ENCODE assay signal across 10 cellular contexts in the genomic region with DNA sequence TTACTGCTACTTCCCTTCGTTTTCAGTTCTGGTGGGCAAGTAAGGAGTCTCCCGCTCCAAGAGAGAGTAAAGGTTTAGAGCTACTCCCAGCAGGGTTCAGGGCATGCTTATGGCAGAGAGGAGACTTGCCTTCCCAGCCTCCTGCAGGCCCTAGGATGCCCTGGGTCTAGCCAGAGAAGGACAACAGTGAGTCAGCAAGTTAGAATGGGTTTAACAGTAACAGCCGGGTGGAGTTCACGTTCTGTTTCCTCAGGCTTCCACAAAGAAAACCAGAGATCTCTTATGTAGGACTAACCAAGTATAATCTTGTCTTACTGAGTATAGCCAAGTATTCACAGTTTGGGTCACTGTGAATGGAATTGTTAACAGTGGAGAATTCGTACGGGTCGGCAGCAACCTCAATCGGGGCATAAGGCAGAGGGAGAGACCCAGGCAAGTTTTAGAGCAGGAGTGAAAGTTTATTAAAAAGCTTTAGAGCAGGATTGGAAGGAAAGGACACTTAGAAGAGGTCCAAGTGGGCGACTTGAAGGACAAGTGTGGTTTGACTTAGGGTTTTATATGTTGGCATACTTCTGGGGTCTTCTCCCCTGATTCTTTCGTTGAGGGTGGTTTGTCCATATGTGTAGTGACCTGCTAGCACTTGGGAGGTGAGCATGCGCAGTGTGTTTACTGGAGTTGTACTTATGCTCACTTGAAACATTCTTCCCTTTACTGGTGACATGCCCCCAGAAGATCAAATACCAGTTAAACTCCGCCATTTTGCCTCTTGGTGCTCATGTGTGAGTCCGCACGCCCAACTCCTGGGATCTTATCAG. TPM values are rescaled to one million over a fixed set of nuclear protein-coding genes. Genes with fewer than 3 reads are reported as not detected.
DNase-seq lines count a peak whose midpoint lies in the region; ATAC-seq, FAIRE-seq and TF ChIP-seq lines count a peak whose summit lies in the region.
"Had no signal": no experiment of that assay in that cellular context is flagged by ENCODE, and none has a peak within 500 bp of the region (broad histone marks: within the 10 kb centered on the region; RNA-seq: fewer than 3 reads in every experiment).

No MANE protein-coding gene starts in this region.

- H3K4me1 Mint-ChIP-seq in chondrocyte (ENCODE audit: low read depth), result peaks cover 43% of the 10 kb centered on the region
- no peaks in the 10 kb centered on the region for H3K4me1 Mint-ChIP-seq in activated CD4-positive, alpha-beta T cell treated with anti-CD3 and anti-CD28 coated beads, Interleukin-2, amount 10 ng/mL, durations not matched to agents 24 days and 14 days
- no peaks in the 10 kb centered on the region for H3K4me1 Mint-ChIP-seq in natural killer cell

- no peaks in the 10 kb centered on the region for H4K20me1 ChIP-seq in keratinocyte (ENCODE audit: control insufficient read depth, extremely low read depth, insufficient read depth, low read length)

- peak overlapping the region; percentile 90 for H3K27ac Mint-ChIP-seq in chondrocyte (ENCODE audit: unreplicated experiment)
- no peak overlapping the region for H3K27ac Mint-ChIP-seq in activated CD4-positive, alpha-beta T cell treated with anti-CD3 and anti-CD28 coated beads, Interleukin-2, amount 10 ng/mL, durations not matched to agents 24 days and 14 days
- H3K27ac Mint-ChIP-seq in natural killer cell, result no peak overlapping the region

- H3K4me2 ChIP-seq in A549 (peak overlapping the region; percentile 49), keratinocyte (ENCODE audit: control insufficient read depth, extremely low read depth, insufficient read depth, low read depth, low read length) (peak overlapping the region; percentile 44)

- H3K9me3 Mint-ChIP-seq in chondrocyte (ENCODE audit: low read depth), result no peaks in the 10 kb centered on the region
- no peaks in the 10 kb centered on the region for H3K9me3 Mint-ChIP-seq in activated CD4-positive, alpha-beta T cell treated with anti-CD3 and anti-CD28 coated beads, Interleukin-2, amount 10 ng/mL, durations not matched to agents 24 days and 14 days
- H3K9me3 Mint-ChIP-seq in natural killer cell, result no peaks in the 10 kb centered on the region

- H3K9me3 ChIP-seq in A549 (no peaks in the 10 kb centered on the region), MG63 (no peaks in the 10 kb centered on the region; the same call in 1 of the 2 replicates), keratinocyte (ENCODE audit: control insufficient read depth, low read depth, low read length) (no peaks in the 10 kb centered on the region)

- H3K27me3 Mint-ChIP-seq in chondrocyte (ENCODE audit: low read depth), result no peaks in the 10 kb centered on the region
- peaks cover 25% of the 10 kb centered on the region for H3K27me3 Mint-ChIP-seq in activated CD4-positive, alpha-beta T cell treated with anti-CD3 and anti-CD28 coated beads, Interleukin-2, amount 10 ng/mL, durations not matched to agents 24 days and 14 days
- H3K27me3 Mint-ChIP-seq in natural killer cell (ENCODE audit: low read depth in 2 of 2), result peaks cover 25 to 41% of the 10 kb centered on the region in 2 donors

- peak; percentile 57 to 80; a peak in 3 of 6 replicates for ATAC-seq in A549
- ATAC-seq in HG03378 (IDR thresholded peaks at IDR 0.05; ENCODE audit: unreplicated experiment), result no peak
- no peak for ATAC-seq in natural killer cell

- H3K4me1 ChIP-seq in A549, result peaks cover 39% of the 10 kb centered on the region
- H3K4me1 ChIP-seq in keratinocyte (ENCODE audit: control insufficient read depth, extremely low read depth, insufficient read depth, low read length), result peaks cover 17% of the 10 kb centered on the region

- H3K36me3 Mint-ChIP-seq in chondrocyte (ENCODE audit: low read depth) (no peaks in the 10 kb centered on the region), natural killer cell (no peaks in the 10 kb centered on the region)
- H3K36me3 Mint-ChIP-seq in activated CD4-positive, alpha-beta T cell treated with anti-CD3 and anti-CD28 coated beads, Interleukin-2, amount 10 ng/mL, durations not matched to agents 24 days and 14 days (ENCODE audit: low read depth), result no peaks in the 10 kb centered on the region

- H2AFZ ChIP-seq in keratinocyte (ENCODE audit: control insufficient read depth, low read length), result peak overlapping the region; percentile 79

- peak; percentile 32 to 58 for DNase-seq in A549 (ENCODE audit: low read depth in 1 of 2, low spot score in 1 of 2)
- peak; percentile 46 for DNase-seq in MG63
- DNase-seq in chondrocyte (ENCODE audit: low spot score), result no peak
- no peak for DNase-seq in keratinocyte (ENCODE audit: low read depth, low spot score)
- no peak for DNase-seq in stimulated activated CD4-positive, alpha-beta T cell treated with anti-CD3 and anti-CD28 coated beads, Interleukin-2, amount 100 ng/mL, for 48 hours
- DNase-seq in activated CD4-positive, alpha-beta T cell treated with anti-CD3 and anti-CD28 coated beads, Interleukin-2, amount 10 ng/mL, durations not matched to agents 24 days and 14 days, result no peak
- DNase-seq in natural killer cell, result no peak
- DNase-seq: NCI-H1417 treated with DMSO at 0.1 percent for 48 hours had no signal

- H3K27ac ChIP-seq in A549 (peak overlapping the region; percentile 78), keratinocyte (ENCODE audit: control insufficient read depth, insufficient read depth, low read length) (peak overlapping the region; percentile 30)

- TF ChIP-seq CTCF in A549 (IDR thresholded peaks at IDR 0.05), result no peak
- no peak for TF ChIP-seq CTCF in chondrocyte (IDR thresholded peaks at IDR 0.05)
- no peak for TF ChIP-seq CTCF in keratinocyte (optimal IDR thresholded peaks at IDR 0.05 in 1 of 3, IDR thresholded peaks at IDR 0.05 in 1 of 3, conservative IDR thresholded peaks at IDR 0.05 in 1 of 3; ENCODE audit: extremely low read depth in 1 of 3, insufficient read depth in 2 of 3, low read length in 3 of 3)
- no peak for TF ChIP-seq CTCF in natural killer cell (IDR thresholded peaks at IDR 0.05)

- no peak for TF ChIP-seq RAD21 in A549 (conservative IDR thresholded peaks at IDR 0.05 in 1 of 2, IDR thresholded peaks at IDR 0.05 in 1 of 2)

- TF ChIP-seq POLR2A in A549 (IDR thresholded peaks at IDR 0.05; ENCODE audit: low read length), result no peak

- CTCF ChIA-PET in A549 (lab: Yijun Ruan, JAX), result interaction anchor here (0.7 to 1.3 kb wide), 2 partner anchors 17 to 300 kb away, joined by 3 to 4 read pairs; no protein-coding TSS in a partner anchor

- no peaks in the 10 kb centered on the region for H3K27me3 ChIP-seq in MG63
- no peaks in the 10 kb centered on the region for H3K27me3 ChIP-seq in keratinocyte (ENCODE audit: control insufficient read depth, extremely low read depth, insufficient read depth, low read length)

- dilution Hi-C loops in keratinocyte (cut with MboI; ENCODE audit: extremely low pct_ligation_motif_present, low sequenced_read_pairs), result no loop called here

- H3K79me2 ChIP-seq in keratinocyte (ENCODE audit: control insufficient read depth, insufficient read depth, low read length), result no peaks in the 10 kb centered on the region

- no peak overlapping the region for H3K9ac ChIP-seq in keratinocyte (ENCODE audit: control insufficient read depth, extremely low read depth, insufficient read depth, low read length)

- TF ChIP-seq EP300 in A549 (IDR thresholded peaks at IDR 0.05), result no peak

- H3K9me1 ChIP-seq in keratinocyte (ENCODE audit: control insufficient read depth, extremely low read depth, insufficient read depth, low read length), result no peaks in the 10 kb centered on the region

- FAIRE-seq in A549 (lab: Jason Lieb, UNC), result no peak
- FAIRE-seq in keratinocyte (lab: Jason Lieb, UNC), result peak; percentile 83

- H3K4me3 Mint-ChIP-seq in chondrocyte (ENCODE audit: unreplicated experiment) (no peak overlapping the region), natural killer cell (no peak overlapping the region)
- H3K4me3 Mint-ChIP-seq in activated CD4-positive, alpha-beta T cell treated with anti-CD3 and anti-CD28 coated beads, Interleukin-2, amount 10 ng/mL, durations not matched to agents 24 days and 14 days, result no peak overlapping the region

- H3K36me3 ChIP-seq in MG63, result no peaks in the 10 kb centered on the region
- no peaks in the 10 kb centered on the region for H3K36me3 ChIP-seq in keratinocyte (ENCODE audit: control insufficient read depth in 2 of 2, extremely low read depth in 1 of 2, insufficient read depth in 2 of 2, low read length in 2 of 2)

- POLR2A ChIA-PET in A549 (lab: Yijun Ruan, JAX), result no interaction called here

- WGBS in A549 (ENCODE audit: missing lambda C conversion rate), result 71% methylated on average over 14 of the region's 14 CpGs

- intact Hi-C loops in activated CD4-positive, alpha-beta T cell treated with anti-CD3 and anti-CD28 coated beads, Interleukin-2, amount 10 ng/mL, durations not matched to agents 24 days and 14 days (cut with micrococcal nuclease), result no loop called here
- intact Hi-C loops in natural killer cell (cut with micrococcal nuclease), result no loop called here

- no peak overlapping the region for H3K4me3 ChIP-seq in A549
- H3K4me3 ChIP-seq in MG63, result no peak overlapping the region
- H3K4me3 ChIP-seq in keratinocyte (ENCODE audit: control insufficient read depth in 2 of 3, extremely low read depth in 1 of 3, insufficient read depth in 2 of 3, low read depth in 1 of 3, low read length in 3 of 3), result no peak overlapping the region

RNA-seq across cellular contexts. Expression of gene OVAAL, which starts 4.5 kb away (rescaled TPM):
- not detected in 2 replicates for polyA plus RNA-seq in A549 (2011; rRNA removed)
- 0.03 TPM in 1 of 2 replicates, not detected in the other for polyA plus RNA-seq in A549 (2012; cell fraction: cytosol; rRNA removed)
- polyA plus RNA-seq in A549 (2012; cell fraction: nucleus; rRNA removed), result 0.04 TPM in 1 of 2 replicates, not detected in the other
- 0.08 to 0.12 TPM (median 0.09 TPM) in 3 replicates for polyA plus RNA-seq in A549 (2017; fragmentation: RNase III; extraction: RNeasy Plus Mini Kit Qiagen cat#74134 plus additional on column Dnase treatment)
- not detected in 2 replicates for polyA minus RNA-seq in A549 (2011; rRNA and poly(A)+ RNA removed)
- not detected in 2 replicates for total RNA-seq in MG63 (2014; rRNA removed; shearing (Covaris generic); ENCODE audit: low replicate concordance)
- total RNA-seq in chondrocyte, result not detected in 3 replicates
- polyA plus RNA-seq in keratinocyte, result not detected in 3 replicates
- polyA plus RNA-seq in keratinocyte (2011; ENCODE audit: low read depth), result not detected
- not detected in 2 replicates for polyA plus RNA-seq in keratinocyte (2011; cell fraction: cytosol; rRNA removed)
- polyA plus RNA-seq in keratinocyte (2011; cell fraction: nucleus; rRNA removed), result not detected in 2 replicates
- not detected in 2 replicates for polyA plus RNA-seq in keratinocyte (2012; ENCODE audit: low replicate concordance)
- polyA minus RNA-seq in keratinocyte, result not detected in 3 replicates
- not detected for polyA minus RNA-seq in keratinocyte (2011; cell fraction: cytosol; rRNA and poly(A)+ RNA removed)
- polyA minus RNA-seq in keratinocyte (2011; cell fraction: nucleus; rRNA and poly(A)+ RNA removed), result not detected in 2 replicates
- total RNA-seq in activated CD4-positive, alpha-beta T cell treated with anti-CD3 and anti-CD28 coated beads, Interleukin-2, amount 10 ng/mL, durations not matched to agents 24 days and 14 days, result not detected in 2 replicates
- total RNA-seq in natural killer cell, result not detected
- total RNA-seq: posterior vena cava had no signal

Comparison
In these comparisons a context has a peak if more than half of its experiments do, and no peak if none do; other contexts are left out.
1. ATAC-seq: peak in A549 (2 of 2); none in HG03378 (single experiment) and natural killer cell (0 of 3).
2. DNase-seq: peak in A549 (2 of 2) and MG63 (single experiment); none in chondrocyte (single experiment), keratinocyte (single experiment), stimulated activated CD4-positive, alpha-beta T cell treated with anti-CD3 and anti-CD28 coated beads, Interleukin-2, amount 100 ng/mL, for 48 hours (0 of 2), activated CD4-positive, alpha-beta T cell treated with anti-CD3 and anti-CD28 coated beads, Interleukin-2, amount 10 ng/mL, durations not matched to agents 24 days and 14 days (single experiment) and natural killer cell (single experiment).